Comparison of ENCODE assay signal across 15 cellular contexts in genomic region chr7:140390034-140390433, GRCh38. TPM values are rescaled to one million over a fixed set of nuclear protein-coding genes. Genes with fewer than 3 reads are reported as not detected.
DNase-seq lines count a peak whose midpoint lies in the region; ATAC-seq, FAIRE-seq and TF ChIP-seq lines count a peak whose summit lies in the region.
"Had no signal": no experiment of that assay in that cellular context is flagged by ENCODE, and none has a peak within 500 bp of the region (broad histone marks: within the 10 kb centered on the region; RNA-seq: fewer than 3 reads in every experiment).

No MANE protein-coding gene starts in this region.

- H3K4me3 ChIP-seq in BLaER1 (peak overlapping the region; percentile 39), endodermal cell (ENCODE audit: low read length) (no peak overlapping the region), foreskin fibroblast (ENCODE audit: low read depth in 1 of 2, low read length in 2 of 2) (no peak overlapping the region), prostate gland (no peak overlapping the region)
- H3K4me3 ChIP-seq: ovary, SK-N-MC, thoracic aorta had no signal

- intact Hi-C loops in prostate gland (cut with DNase I), result no loop called here

- H3K4me2 ChIP-seq in BLaER1, result peak overlapping the region; percentile 90

- peaks cover 47% of the 10 kb centered on the region for H3K4me1 ChIP-seq in BLaER1
- no peaks in the 10 kb centered on the region for H3K4me1 ChIP-seq in endodermal cell (ENCODE audit: control insufficient read depth, insufficient read depth, low read length)
- H3K4me1 ChIP-seq in prostate gland (replicated peaks), result no peaks in the 10 kb centered on the region

- H4K20me1 ChIP-seq in BLaER1, result peaks cover 97% of the 10 kb centered on the region

- TF ChIP-seq CTCF in endodermal cell (conservative IDR thresholded peaks at IDR 0.05) (no peak), foreskin fibroblast (IDR thresholded peaks at IDR 0.05; ENCODE audit: low read depth, low read length) (no peak), prostate gland (IDR thresholded peaks at IDR 0.05) (no peak)

- WGBS in endodermal cell (ENCODE audit: insufficient coverage in 1 of 2, insufficient read length in 1 of 2), 2 experiments, result 96 to 98% methylated on average over 4 of the region's 4 CpGs
- 89% methylated on average over 4 of the region's 4 CpGs for WGBS in prostate gland

- H3K4me3 Mint-ChIP-seq in endodermal cell, result no peak overlapping the region

- no peak overlapping the region for H3K27ac Mint-ChIP-seq in endodermal cell

- DNase-seq in GM19239 (ENCODE audit: insufficient read length, low spot score) (no peak), germinal center (ENCODE audit: low spot score) (peak; percentile 14), SIG-M5 treated with dmso at 0.1 percent for 504 hours (lab: John Stamatoyannopoulos, UW; ENCODE audit: unreplicated experiment) (no peak), endodermal cell (no peak), foreskin fibroblast (no peak), prostate gland (ENCODE audit: low spot score) (no peak)
- DNase-seq: Calu3; central memory CD4-positive, alpha-beta T cell; ovary had no signal

- H3K9ac ChIP-seq in BLaER1 (0 out of 2 replicates have a peak overlapping the region, but pooled peaks have one; percentile 9), endodermal cell (ENCODE audit: extremely low read depth, low read length, poor library complexity, severe bottlenecking) (no peak overlapping the region)

- no peaks in the 10 kb centered on the region for H3K9me3 ChIP-seq in BLaER1
- no peaks in the 10 kb centered on the region for H3K9me3 ChIP-seq in endodermal cell (ENCODE audit: control insufficient read depth, low read length)
- H3K9me3 ChIP-seq in prostate gland, result no peaks in the 10 kb centered on the region
- H3K9me3 ChIP-seq: ovary, thoracic aorta had no signal

- FAIRE-seq in GM19239 (lab: Jason Lieb, UNC), result peak; percentile 49
- FAIRE-seq: endometrium, frontal cortex had no signal

- no peaks in the 10 kb centered on the region for H3K36me3 Mint-ChIP-seq in endodermal cell (ENCODE audit: low read depth)

- H3K27ac ChIP-seq in BLaER1 (peak overlapping the region; percentile 47; the same call in 1 of the 2 replicates), endodermal cell (ENCODE audit: low read depth, low read length) (no peak overlapping the region), prostate gland (no peak overlapping the region)
- H3K27ac ChIP-seq: ovary, SK-N-MC, thoracic aorta had no signal

- H3K9me3 Mint-ChIP-seq in endodermal cell, result no peaks in the 10 kb centered on the region

- peak; percentile 22 for ATAC-seq in HG02870 (IDR thresholded peaks at IDR 0.05; ENCODE audit: unreplicated experiment)

- H3K27me3 Mint-ChIP-seq in endodermal cell (ENCODE audit: insufficient read depth), result no peaks in the 10 kb centered on the region

- no peak for TF ChIP-seq POLR2A in prostate gland (IDR thresholded peaks at IDR 0.05)

- peaks cover 3% of the 10 kb centered on the region; the same call in 1 of the 2 replicates for H3K27me3 ChIP-seq in BLaER1
- no peaks in the 10 kb centered on the region for H3K27me3 ChIP-seq in endodermal cell (ENCODE audit: control insufficient read depth, insufficient read depth, low read length, poor library complexity, severe bottlenecking)
- H3K27me3 ChIP-seq in prostate gland (replicated peaks; ENCODE audit: insufficient read depth), result no peaks in the 10 kb centered on the region
- H3K27me3 ChIP-seq: ovary had no signal

- peaks cover 30% of the 10 kb centered on the region for H3K36me3 ChIP-seq in BLaER1
- H3K36me3 ChIP-seq in endodermal cell (ENCODE audit: control insufficient read depth, insufficient read depth, low read length), result peaks cover 9% of the 10 kb centered on the region
- no peaks in the 10 kb centered on the region for H3K36me3 ChIP-seq in prostate gland
- H3K36me3 ChIP-seq: ovary, thoracic aorta had no signal

- no peaks in the 10 kb centered on the region for H3K4me1 Mint-ChIP-seq in endodermal cell

RNA-seq across cellular contexts. Expression of gene SLC37A3, which starts 8.3 kb away (rescaled TPM):
- total RNA-seq in endodermal cell (10 to 100 TPM; 55.4 to 60.5 TPM), prostate gland (10 to 100 TPM; 25.8 to 38.8 TPM)
- polyA plus RNA-seq in endodermal cell (2013, experiment 1 of 2), result 59.6 TPM
- polyA plus RNA-seq in endodermal cell (2013, experiment 2 of 2), result 57.5 TPM

RNA-seq across cellular contexts. Expression of gene RAB19, which starts 13.8 kb away (rescaled TPM):
- total RNA-seq in endodermal cell, result 1 to 10 TPM; 5.1 to 5.7 TPM
- not detected for polyA plus RNA-seq in endodermal cell (2013, experiment 1 of 2)
- not detected for polyA plus RNA-seq in endodermal cell (2013, experiment 2 of 2)
- total RNA-seq in prostate gland, result 1 to 10 TPM in 1 of 2 donors, under 1 TPM in 1; 0.80 to 9.3 TPM
- total RNA-seq: frontal cortex, thoracic aorta had no signal
- polyA plus RNA-seq: ovary had no signal
